1 cellular context compared by ENCODE assay signal in genomic region chr7:517848-518629, GRCh38.
TF ChIP-seq lines count a peak whose summit lies in the region.

No MANE protein-coding gene starts in this region.

TF ChIP-seq in WTC11, 78 proteins besides CTCF, POLR2A, EP300 and RAD21 (continued from another document):
- TF ChIP-seq FOXP4 (CRISPR knock-in tag; IDR thresholded peaks at IDR 0.05) = no peak
- TF ChIP-seq E2F5 (CRISPR knock-in tag; IDR thresholded peaks at IDR 0.05) = no peak
